Comparison of ENCODE assay signal across 35 cellular contexts in genomic region chr4:164343472-164343976, GRCh38.
"Had no signal": no experiment of that assay in that cellular context is flagged by ENCODE, and none has a peak within 500 bp of the region (broad histone marks: within the 10 kb centered on the region; RNA-seq: fewer than 3 reads in every experiment).

No MANE protein-coding gene starts in this region.

- H3K27me3 Mint-ChIP-seq: activated B cell treated with CpG ODN at 0.5 μM for 24 hours; activated CD4-positive, alpha-beta memory T cell treated with anti-CD3 and anti-CD28 coated beads for 36 hours; activated CD4-positive, alpha-beta T cell treated with anti-CD3 and anti-CD28 coated beads, Interleukin-2, amount 10 ng/mL, durations not matched to agents 24 days and 14 days; activated CD8-positive, alpha-beta T cell treated with anti-CD3 and anti-CD28 coated beads for 36 hours; activated naive CD4-positive, alpha-beta T cell treated with anti-CD3 and anti-CD28 coated beads, Interleukin-2, amount 10 ng/mL, durations not matched to agents 7 days and 5 days; activated naive CD4-positive, alpha-beta T cell treated with anti-CD3 and anti-CD28 coated beads, Interleukin-2, amount 50 U/mL, for 24 hours; activated naive CD8-positive, alpha-beta T cell; activated naive CD8-positive, alpha-beta T cell treated with anti-CD3 and anti-CD28 coated beads, Interleukin-2, amount 10 ng/mL, durations not matched to agents 7 days and 5 days; activated naive CD8-positive, alpha-beta T cell treated with anti-CD3 and anti-CD28 coated beads, Interleukin-2, amount 50 U/mL, for 24 hours; activated T-helper 17 cell treated with anti-CD3 and anti-CD28 coated beads, Interleukin-2, amount 50 U/mL, for 72 hours; brain; central memory CD8-positive, alpha-beta T cell had no signal

- H3K9me3 ChIP-seq: ascending aorta had no signal

- H3K4me1 ChIP-seq: ascending aorta had no signal

- H3K27ac ChIP-seq: ascending aorta, cardiac muscle cell, VCaP had no signal

- H3K9me3 Mint-ChIP-seq: activated CD4-positive, alpha-beta T cell treated with anti-CD3 and anti-CD28 coated beads, Interleukin-2, amount 10 ng/mL, durations not matched to agents 24 days and 14 days; activated naive CD4-positive, alpha-beta T cell treated with anti-CD3 and anti-CD28 coated beads, Interleukin-2, amount 10 ng/mL, durations not matched to agents 7 days and 5 days; activated T-cell treated with anti-CD3 and anti-CD28 coated beads, Interleukin-2, amount 50 U/mL, for 4 hours; activated T-helper 1 cell treated with anti-CD3 and anti-CD28 coated beads, Interleukin-12 subunit alpha, Interleukin-12 subunit beta, Interleukin-2, Interleukin-4 antibody, amounts not matched to agents 30 ng/mL and 10 ng/mL and 1 ng/mL, durations not matched to agents 14 hours and 24 hours and 36 hours; activated T-helper 17 cell treated with anti-CD3 and anti-CD28 coated beads, Interleukin-2, amount 50 U/mL, for 72 hours had no signal

- H3K36me3 ChIP-seq: ascending aorta, cardiac muscle cell had no signal

- H3K27me3 ChIP-seq: ascending aorta, cardiac muscle cell had no signal

- H3K4me3 ChIP-seq: ascending aorta, cardiac muscle cell had no signal

- H3K4me3 Mint-ChIP-seq: activated B cell treated with CpG ODN at 0.5 μM for 24 hours; activated CD4-positive, alpha-beta memory T cell treated with anti-CD3 and anti-CD28 coated beads for 36 hours; activated CD4-positive, alpha-beta T cell treated with anti-CD3 and anti-CD28 coated beads, Interleukin-2, amount 10 ng/mL, durations not matched to agents 24 days and 14 days; activated CD8-positive, alpha-beta T cell treated with anti-CD3 and anti-CD28 coated beads for 36 hours; activated naive CD4-positive, alpha-beta T cell treated with anti-CD3 and anti-CD28 coated beads, Interleukin-2, amount 10 ng/mL, durations not matched to agents 7 days and 5 days; activated naive CD4-positive, alpha-beta T cell treated with anti-CD3 and anti-CD28 coated beads, Interleukin-2, amount 50 U/mL, for 24 hours; activated naive CD8-positive, alpha-beta T cell; activated naive CD8-positive, alpha-beta T cell treated with anti-CD3 and anti-CD28 coated beads, Interleukin-2, amount 10 ng/mL, durations not matched to agents 7 days and 5 days; activated naive CD8-positive, alpha-beta T cell treated with anti-CD3 and anti-CD28 coated beads, Interleukin-2, amount 50 U/mL, for 24 hours; activated T-cell treated with anti-CD3 and anti-CD28 coated beads, Interleukin-2, amount 50 U/mL, for 4 hours; activated T-cell treated with anti-CD3 and anti-CD28 coated beads, Interleukin-2, amount 50 U/mL, for 72 hours; activated T-helper 1 cell treated with anti-CD3 and anti-CD28 coated beads, Interleukin-12 subunit alpha, Interleukin-12 subunit beta, Interleukin-2, Interleukin-4 antibody, amounts not matched to agents 30 ng/mL and 10 ng/mL and 1 ng/mL, durations not matched to agents 14 hours and 24 hours and 36 hours; activated T-helper 17 cell treated with anti-CD3 and anti-CD28 coated beads, Interleukin-2, amount 50 U/mL, for 72 hours; brain; central memory CD8-positive, alpha-beta T cell; T-helper 1 cell treated with Interleukin-12 subunit alpha and Interleukin-12 subunit beta and Interleukin-4 antibody, amounts not matched to agents 30 μg/mL and 1 μg/mL, for 36 hours; T-helper 2 cell treated with Interferon-gamma antibody and Interleukin-4, amounts not matched to agents 5 μg/mL and 100 μg/mL, for 36 hours had no signal

- ATAC-seq: activated CD8-positive, alpha-beta T cell treated with anti-CD3 and anti-CD28 coated beads for 36 hours; activated naive CD8-positive, alpha-beta T cell treated with anti-CD3 and anti-CD28 coated beads, Interleukin-2, amount 50 U/mL, for 24 hours; activated T-cell treated with anti-CD3 and anti-CD28 coated beads, Interleukin-2, amount 50 U/mL, for 4 hours; activated T-cell treated with anti-CD3 and anti-CD28 coated beads, Interleukin-2, amount 50 U/mL, for 72 hours; activated T-helper 17 cell treated with anti-CD3 and anti-CD28 coated beads, Interleukin-2, amount 50 U/mL, for 72 hours had no signal

- H3K4me1 Mint-ChIP-seq: activated B cell treated with CpG ODN at 0.5 μM for 24 hours; activated CD4-positive, alpha-beta T cell treated with anti-CD3 and anti-CD28 coated beads, Interleukin-2, amount 10 ng/mL, durations not matched to agents 24 days and 14 days; activated naive CD4-positive, alpha-beta T cell treated with anti-CD3 and anti-CD28 coated beads, Interleukin-2, amount 10 ng/mL, durations not matched to agents 7 days and 5 days; activated naive CD4-positive, alpha-beta T cell treated with anti-CD3 and anti-CD28 coated beads, Interleukin-2, amount 50 U/mL, for 24 hours; activated naive CD8-positive, alpha-beta T cell treated with anti-CD3 and anti-CD28 coated beads, Interleukin-2, amount 10 ng/mL, durations not matched to agents 7 days and 5 days; activated naive CD8-positive, alpha-beta T cell treated with anti-CD3 and anti-CD28 coated beads, Interleukin-2, amount 50 U/mL, for 24 hours; activated T-helper 17 cell treated with anti-CD3 and anti-CD28 coated beads, Interleukin-2, amount 50 U/mL, for 72 hours; brain; central memory CD8-positive, alpha-beta T cell had no signal

- DNase-seq: activated B cell treated with CpG ODN at 0.5 μM for 24 hours; activated CD4-positive, alpha-beta memory T cell treated with anti-CD3 and anti-CD28 coated beads for 36 hours; activated CD4-positive, alpha-beta T cell treated with anti-CD3 and anti-CD28 coated beads for 4 hours; activated CD4-positive, alpha-beta T cell treated with anti-CD3 and anti-CD28 coated beads, Interleukin-2, amount 10 ng/mL, durations not matched to agents 24 days and 14 days; activated CD4-positive, alpha-beta T cell treated with anti-CD3 and anti-CD28 coated beads, Interleukin-2, amount 50 U/mL, for 1 hour; activated CD4-positive, alpha-beta T cell treated with anti-CD3 and anti-CD28 coated beads, Interleukin-2, amount 50 U/mL, for 4 hours; activated CD4-positive, CD25-positive, alpha-beta regulatory T cell treated with anti-CD3 and anti-CD28 coated beads, Interleukin-2, amount 50 U/mL, for 72 hours; activated CD8-positive, alpha-beta memory T cell treated with anti-CD3 and anti-CD28 coated beads, Interleukin-2, amount 50 U/mL, for 4 hours; activated CD8-positive, alpha-beta T cell treated with anti-CD3 and anti-CD28 coated beads for 36 hours; activated gamma-delta T cell; activated naive CD4-positive, alpha-beta T cell treated with anti-CD3 and anti-CD28 coated beads, Interleukin-2, amount 10 ng/mL, durations not matched to agents 7 days and 5 days; activated naive CD4-positive, alpha-beta T cell treated with Interleukin-2 at 50 U/mL for 16 hours; activated naive CD8-positive, alpha-beta T cell treated with anti-CD3 and anti-CD28 coated beads, Interleukin-2, amount 10 ng/mL, durations not matched to agents 7 days and 5 days; activated naive CD8-positive, alpha-beta T cell treated with anti-CD3 and anti-CD28 coated beads, Interleukin-2, amount 50 U/mL, for 24 hours; activated T-cell treated with anti-CD3 and anti-CD28 coated beads for 4 hours; activated T-cell treated with anti-CD3 and anti-CD28 coated beads, Interleukin-2, amount 50 U/mL, for 1 hour; activated T-cell treated with anti-CD3 and anti-CD28 coated beads, Interleukin-2, amount 50 U/mL, for 4 hours; activated T-cell treated with anti-CD3 and anti-CD28 coated beads, Interleukin-2, amount 50 U/mL, for 72 hours; amygdala; anterior cingulate cortex; caudate nucleus; cerebellar nuclear complex; T-helper 2 cell; T-helper 9 cell had no signal

- H3K27ac Mint-ChIP-seq: activated B cell treated with CpG ODN at 0.5 μM for 24 hours; activated CD4-positive, alpha-beta memory T cell treated with anti-CD3 and anti-CD28 coated beads for 36 hours; activated CD4-positive, alpha-beta T cell treated with anti-CD3 and anti-CD28 coated beads, Interleukin-2, amount 10 ng/mL, durations not matched to agents 24 days and 14 days; activated CD8-positive, alpha-beta T cell treated with anti-CD3 and anti-CD28 coated beads for 36 hours; activated naive CD4-positive, alpha-beta T cell treated with anti-CD3 and anti-CD28 coated beads, Interleukin-2, amount 10 ng/mL, durations not matched to agents 7 days and 5 days; activated naive CD4-positive, alpha-beta T cell treated with anti-CD3 and anti-CD28 coated beads, Interleukin-2, amount 50 U/mL, for 24 hours; activated naive CD8-positive, alpha-beta T cell; activated naive CD8-positive, alpha-beta T cell treated with anti-CD3 and anti-CD28 coated beads, Interleukin-2, amount 10 ng/mL, durations not matched to agents 7 days and 5 days; activated naive CD8-positive, alpha-beta T cell treated with anti-CD3 and anti-CD28 coated beads, Interleukin-2, amount 50 U/mL, for 24 hours; activated T-cell treated with anti-CD3 and anti-CD28 coated beads, Interleukin-2, amount 50 U/mL, for 72 hours; activated T-helper 1 cell treated with anti-CD3 and anti-CD28 coated beads, Interleukin-12 subunit alpha, Interleukin-12 subunit beta, Interleukin-2, Interleukin-4 antibody, amounts not matched to agents 30 ng/mL and 10 ng/mL and 1 ng/mL, durations not matched to agents 14 hours and 24 hours and 36 hours; activated T-helper 17 cell treated with anti-CD3 and anti-CD28 coated beads, Interleukin-2, amount 50 U/mL, for 72 hours; brain; T-helper 1 cell treated with Interleukin-12 subunit alpha and Interleukin-12 subunit beta and Interleukin-4 antibody, amounts not matched to agents 30 μg/mL and 1 μg/mL, for 36 hours; T-helper 2 cell treated with Interferon-gamma antibody and Interleukin-4, amounts not matched to agents 5 μg/mL and 100 μg/mL, for 36 hours had no signal

- H3K36me3 Mint-ChIP-seq: activated CD4-positive, alpha-beta memory T cell treated with anti-CD3 and anti-CD28 coated beads for 36 hours; activated naive CD4-positive, alpha-beta T cell treated with anti-CD3 and anti-CD28 coated beads, Interleukin-2, amount 10 ng/mL, durations not matched to agents 7 days and 5 days; activated naive CD4-positive, alpha-beta T cell treated with anti-CD3 and anti-CD28 coated beads, Interleukin-2, amount 50 U/mL, for 24 hours; activated naive CD8-positive, alpha-beta T cell; activated naive CD8-positive, alpha-beta T cell treated with anti-CD3 and anti-CD28 coated beads, Interleukin-2, amount 10 ng/mL, durations not matched to agents 7 days and 5 days had no signal
